Comparison of ENCODE assay signal across 8 cellular contexts in the genomic region with DNA sequence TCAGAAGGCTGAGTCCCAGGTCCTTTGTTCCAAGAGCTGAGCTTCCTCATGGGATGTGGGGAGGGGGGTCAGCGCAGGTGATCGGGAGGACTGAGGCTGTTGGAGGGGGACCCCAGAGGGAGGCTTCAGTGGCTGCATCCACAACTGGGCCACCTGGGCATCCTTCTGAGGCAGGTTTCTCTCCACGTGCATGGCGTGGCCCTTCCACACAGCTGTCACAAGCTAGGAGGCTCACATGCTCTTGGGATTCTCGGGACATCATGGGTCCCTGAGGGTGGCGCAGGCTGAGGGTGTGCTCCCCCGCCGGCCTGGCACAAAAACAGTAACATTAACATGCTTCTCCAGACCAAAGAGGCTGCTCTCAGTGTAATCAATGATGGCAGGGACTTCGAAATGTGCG.
"Had no signal": no experiment of that assay in that cellular context is flagged by ENCODE, and none has a peak within 500 bp of the region (broad histone marks: within the 10 kb centered on the region; RNA-seq: fewer than 3 reads in every experiment).

No MANE protein-coding gene starts in this region.

- H3K4me2 ChIP-seq: KMS-11 had no signal

- H3K36me3 Mint-ChIP-seq: IgD-negative memory B cell had no signal

- H3K27ac Mint-ChIP-seq: IgD-negative memory B cell had no signal

- H3K4me3 Mint-ChIP-seq: IgD-negative memory B cell had no signal

- ATAC-seq: HepG2, K562 had no signal

- H3K4me1 Mint-ChIP-seq: IgD-negative memory B cell had no signal

- H3K4me3 ChIP-seq: K562 had no signal

- H3K27ac ChIP-seq: HL-60, KMS-11 had no signal

- DNase-seq: IMR-90, KBM-7, KG1 had no signal

- H3K9ac ChIP-seq: KMS-11 had no signal
